Comparison of ENCODE assay signal across 1 cellular context in the genomic region with DNA sequence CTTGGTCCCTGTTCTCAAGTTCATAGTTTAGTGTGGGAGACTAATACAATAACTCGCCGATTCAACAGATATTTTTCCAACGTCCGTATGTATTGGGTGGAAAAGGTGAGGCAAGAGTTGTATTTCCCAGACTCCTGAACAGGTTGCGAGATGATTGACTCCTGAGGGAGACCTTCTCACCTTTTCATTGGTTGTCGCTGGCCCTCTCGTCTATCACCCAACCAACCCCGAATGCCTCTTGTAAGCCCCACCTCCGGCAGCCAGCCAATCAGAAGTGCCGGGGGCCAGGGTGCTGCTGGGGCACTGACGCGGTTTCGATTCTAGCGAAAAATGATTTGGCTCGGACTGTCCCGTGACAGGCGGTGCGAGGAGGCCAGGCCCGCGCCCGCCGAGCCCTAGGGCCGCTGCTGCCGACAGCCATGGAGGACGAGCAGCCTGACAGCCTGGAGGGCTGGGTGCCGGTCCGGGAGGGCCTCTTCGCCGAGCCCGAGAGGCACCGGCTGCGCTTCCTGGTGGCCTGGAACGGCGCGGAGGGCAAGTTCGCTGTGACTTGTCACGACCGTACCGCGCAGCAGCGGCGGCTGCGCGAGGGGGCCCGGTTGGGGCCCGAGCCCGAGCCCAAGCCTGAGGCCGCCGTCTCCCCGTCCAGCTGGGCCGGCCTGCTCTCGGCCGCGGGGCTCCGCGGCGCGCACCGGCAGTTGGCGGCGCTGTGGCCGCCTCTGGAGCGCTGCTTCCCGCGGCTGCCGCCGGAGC.
TF ChIP-seq lines count a peak whose summit lies in the region.

A gene with protein sequence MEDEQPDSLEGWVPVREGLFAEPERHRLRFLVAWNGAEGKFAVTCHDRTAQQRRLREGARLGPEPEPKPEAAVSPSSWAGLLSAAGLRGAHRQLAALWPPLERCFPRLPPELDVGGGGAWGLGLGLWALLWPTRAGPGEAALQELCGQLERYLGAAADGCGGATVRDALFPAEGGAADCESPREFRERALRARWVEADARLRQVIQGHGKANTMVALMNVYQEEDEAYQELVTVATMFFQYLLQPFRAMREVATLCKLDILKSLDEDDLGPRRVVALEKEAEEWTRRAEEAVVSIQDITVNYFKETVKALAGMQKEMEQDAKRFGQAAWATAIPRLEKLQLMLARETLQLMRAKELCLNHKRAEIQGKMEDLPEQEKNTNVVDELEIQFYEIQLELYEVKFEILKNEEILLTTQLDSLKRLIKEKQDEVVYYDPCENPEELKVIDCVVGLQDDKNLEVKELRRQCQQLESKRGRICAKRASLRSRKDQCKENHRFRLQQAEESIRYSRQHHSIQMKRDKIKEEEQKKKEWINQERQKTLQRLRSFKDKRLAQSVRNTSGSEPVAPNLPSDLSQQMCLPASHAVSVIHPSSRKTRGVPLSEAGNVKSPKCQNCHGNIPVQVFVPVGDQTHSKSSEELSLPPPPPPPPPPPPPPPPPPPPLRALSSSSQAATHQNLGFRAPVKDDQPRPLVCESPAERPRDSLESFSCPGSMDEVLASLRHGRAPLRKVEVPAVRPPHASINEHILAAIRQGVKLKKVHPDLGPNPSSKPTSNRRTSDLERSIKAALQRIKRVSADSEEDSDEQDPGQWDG (plus strand): TSS at position 321 of the 753 bp plus-strand sequence. CDS start 99 bp downstream, at position 420.

TF ChIP-seq in K562, 482 proteins besides CTCF, POLR2A, EP300 and RAD21 (continued from another document and continues in another):
- TF ChIP-seq, protein P1, sequence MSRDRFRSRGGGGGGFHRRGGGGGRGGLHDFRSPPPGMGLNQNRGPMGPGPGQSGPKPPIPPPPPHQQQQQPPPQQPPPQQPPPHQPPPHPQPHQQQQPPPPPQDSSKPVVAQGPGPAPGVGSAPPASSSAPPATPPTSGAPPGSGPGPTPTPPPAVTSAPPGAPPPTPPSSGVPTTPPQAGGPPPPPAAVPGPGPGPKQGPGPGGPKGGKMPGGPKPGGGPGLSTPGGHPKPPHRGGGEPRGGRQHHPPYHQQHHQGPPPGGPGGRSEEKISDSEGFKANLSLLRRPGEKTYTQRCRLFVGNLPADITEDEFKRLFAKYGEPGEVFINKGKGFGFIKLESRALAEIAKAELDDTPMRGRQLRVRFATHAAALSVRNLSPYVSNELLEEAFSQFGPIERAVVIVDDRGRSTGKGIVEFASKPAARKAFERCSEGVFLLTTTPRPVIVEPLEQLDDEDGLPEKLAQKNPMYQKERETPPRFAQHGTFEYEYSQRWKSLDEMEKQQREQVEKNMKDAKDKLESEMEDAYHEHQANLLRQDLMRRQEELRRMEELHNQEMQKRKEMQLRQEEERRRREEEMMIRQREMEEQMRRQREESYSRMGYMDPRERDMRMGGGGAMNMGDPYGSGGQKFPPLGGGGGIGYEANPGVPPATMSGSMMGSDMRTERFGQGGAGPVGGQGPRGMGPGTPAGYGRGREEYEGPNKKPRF (IDR thresholded peaks at IDR 0.05; ENCODE audit: low read depth, low read length) = no peak
- TF ChIP-seq, protein P2, sequence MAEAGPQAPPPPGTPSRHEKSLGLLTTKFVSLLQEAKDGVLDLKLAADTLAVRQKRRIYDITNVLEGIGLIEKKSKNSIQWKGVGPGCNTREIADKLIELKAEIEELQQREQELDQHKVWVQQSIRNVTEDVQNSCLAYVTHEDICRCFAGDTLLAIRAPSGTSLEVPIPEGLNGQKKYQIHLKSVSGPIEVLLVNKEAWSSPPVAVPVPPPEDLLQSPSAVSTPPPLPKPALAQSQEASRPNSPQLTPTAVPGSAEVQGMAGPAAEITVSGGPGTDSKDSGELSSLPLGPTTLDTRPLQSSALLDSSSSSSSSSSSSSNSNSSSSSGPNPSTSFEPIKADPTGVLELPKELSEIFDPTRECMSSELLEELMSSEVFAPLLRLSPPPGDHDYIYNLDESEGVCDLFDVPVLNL (CRISPR knock-in tag; IDR thresholded peaks at IDR 0.05; ENCODE audit: low read depth) = no peak
- TF ChIP-seq, protein P3, sequence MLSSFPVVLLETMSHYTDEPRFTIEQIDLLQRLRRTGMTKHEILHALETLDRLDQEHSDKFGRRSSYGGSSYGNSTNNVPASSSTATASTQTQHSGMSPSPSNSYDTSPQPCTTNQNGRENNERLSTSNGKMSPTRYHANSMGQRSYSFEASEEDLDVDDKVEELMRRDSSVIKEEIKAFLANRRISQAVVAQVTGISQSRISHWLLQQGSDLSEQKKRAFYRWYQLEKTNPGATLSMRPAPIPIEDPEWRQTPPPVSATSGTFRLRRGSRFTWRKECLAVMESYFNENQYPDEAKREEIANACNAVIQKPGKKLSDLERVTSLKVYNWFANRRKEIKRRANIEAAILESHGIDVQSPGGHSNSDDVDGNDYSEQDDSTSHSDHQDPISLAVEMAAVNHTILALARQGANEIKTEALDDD (IDR thresholded peaks at IDR 0.05) = no peak
- TF ChIP-seq HDGF (IDR thresholded peaks at IDR 0.05) (no peak), SREBF1 (IDR thresholded peaks at IDR 0.05; ENCODE audit: borderline replicate concordance, low read depth, low read length) (no peak), NFIC (IDR thresholded peaks at IDR 0.05) (peak; percentile 40; the same call in 1 of the 2 replicates), HOXB6 (CRISPR knock-in tag; IDR thresholded peaks at IDR 0.05; ENCODE audit: borderline replicate concordance) (no peak), TOE1 (IDR thresholded peaks at IDR 0.05; ENCODE audit: borderline replicate concordance) (peak; percentile 78; the same call in 1 of the 2 replicates), TOE1 (CRISPR knock-in tag; IDR thresholded peaks at IDR 0.05; ENCODE audit: borderline replicate concordance, low read depth) (no peak), CXXC5 (CRISPR knock-in tag; IDR thresholded peaks at IDR 0.05) (peak; percentile 70), TRIM28 (IDR thresholded peaks at IDR 0.05) (no peak), GABPB1 (CRISPR knock-in tag; IDR thresholded peaks at IDR 0.05) (peak; percentile 52; the same call in 1 of the 2 replicates), RBM34 (IDR thresholded peaks at IDR 0.05; ENCODE audit: borderline replicate concordance, insufficient read depth, low read length) (no peak), ZNF124 (CRISPR knock-in tag; IDR thresholded peaks at IDR 0.05) (no peak), ELF1 (tag; IDR thresholded peaks at IDR 0.05) (no peak), ESRRB (CRISPR knock-in tag; IDR thresholded peaks at IDR 0.05; ENCODE audit: borderline replicate concordance) (no peak), BDP1 (IDR thresholded peaks at IDR 0.05; ENCODE audit: insufficient read depth, insufficient read length) (no peak), CSDE1 (IDR thresholded peaks at IDR 0.05) (no peak), PTRF (tag; IDR thresholded peaks at IDR 0.05) (no peak), LEF1 (IDR thresholded peaks at IDR 0.05) (no peak), SREBF2 (CRISPR knock-in tag; IDR thresholded peaks at IDR 0.05) (no peak), ZNF184 (CRISPR knock-in tag; IDR thresholded peaks at IDR 0.05) (no peak), ATF7 (IDR thresholded peaks at IDR 0.05) (peak; percentile 83; the same call in 1 of the 2 replicates), SMAD1 (IDR thresholded peaks at IDR 0.05; ENCODE audit: low read depth, low read length, partially characterized antibody) (peak; percentile 43), RHOXF2B (CRISPR knock-in tag; conservative IDR thresholded peaks at IDR 0.05) (no peak), ZNF431 (CRISPR knock-in tag; IDR thresholded peaks at IDR 0.05) (no peak; the same call in 1 of the 2 replicates), RBM39 (optimal IDR thresholded peaks at IDR 0.05; ENCODE audit: low read depth, low read length) (no peak), ZNF77 (CRISPR knock-in tag; IDR thresholded peaks at IDR 0.05) (no peak), ZFX (CRISPR knock-in tag; IDR thresholded peaks at IDR 0.05) (peak; percentile 98), ZNF121 (CRISPR knock-in tag; conservative IDR thresholded peaks at IDR 0.05) (no peak), HMG20B (CRISPR knock-in tag; IDR thresholded peaks at IDR 0.05) (no peak), ZNF76 (CRISPR knock-in tag; IDR thresholded peaks at IDR 0.05; ENCODE audit: borderline replicate concordance) (peak; percentile 37; the same call in 1 of the 2 replicates), TSC22D4 (tag; IDR thresholded peaks at IDR 0.05) (no peak)
- TF ChIP-seq, protein P4, sequence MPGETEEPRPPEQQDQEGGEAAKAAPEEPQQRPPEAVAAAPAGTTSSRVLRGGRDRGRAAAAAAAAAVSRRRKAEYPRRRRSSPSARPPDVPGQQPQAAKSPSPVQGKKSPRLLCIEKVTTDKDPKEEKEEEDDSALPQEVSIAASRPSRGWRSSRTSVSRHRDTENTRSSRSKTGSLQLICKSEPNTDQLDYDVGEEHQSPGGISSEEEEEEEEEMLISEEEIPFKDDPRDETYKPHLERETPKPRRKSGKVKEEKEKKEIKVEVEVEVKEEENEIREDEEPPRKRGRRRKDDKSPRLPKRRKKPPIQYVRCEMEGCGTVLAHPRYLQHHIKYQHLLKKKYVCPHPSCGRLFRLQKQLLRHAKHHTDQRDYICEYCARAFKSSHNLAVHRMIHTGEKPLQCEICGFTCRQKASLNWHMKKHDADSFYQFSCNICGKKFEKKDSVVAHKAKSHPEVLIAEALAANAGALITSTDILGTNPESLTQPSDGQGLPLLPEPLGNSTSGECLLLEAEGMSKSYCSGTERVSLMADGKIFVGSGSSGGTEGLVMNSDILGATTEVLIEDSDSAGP (CRISPR knock-in tag; IDR thresholded peaks at IDR 0.05) = no peak
- TF ChIP-seq, protein P5, sequence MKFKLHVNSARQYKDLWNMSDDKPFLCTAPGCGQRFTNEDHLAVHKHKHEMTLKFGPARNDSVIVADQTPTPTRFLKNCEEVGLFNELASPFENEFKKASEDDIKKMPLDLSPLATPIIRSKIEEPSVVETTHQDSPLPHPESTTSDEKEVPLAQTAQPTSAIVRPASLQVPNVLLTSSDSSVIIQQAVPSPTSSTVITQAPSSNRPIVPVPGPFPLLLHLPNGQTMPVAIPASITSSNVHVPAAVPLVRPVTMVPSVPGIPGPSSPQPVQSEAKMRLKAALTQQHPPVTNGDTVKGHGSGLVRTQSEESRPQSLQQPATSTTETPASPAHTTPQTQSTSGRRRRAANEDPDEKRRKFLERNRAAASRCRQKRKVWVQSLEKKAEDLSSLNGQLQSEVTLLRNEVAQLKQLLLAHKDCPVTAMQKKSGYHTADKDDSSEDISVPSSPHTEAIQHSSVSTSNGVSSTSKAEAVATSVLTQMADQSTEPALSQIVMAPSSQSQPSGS (CRISPR knock-in tag; IDR thresholded peaks at IDR 0.05) = no peak
- TF ChIP-seq, protein P6, sequence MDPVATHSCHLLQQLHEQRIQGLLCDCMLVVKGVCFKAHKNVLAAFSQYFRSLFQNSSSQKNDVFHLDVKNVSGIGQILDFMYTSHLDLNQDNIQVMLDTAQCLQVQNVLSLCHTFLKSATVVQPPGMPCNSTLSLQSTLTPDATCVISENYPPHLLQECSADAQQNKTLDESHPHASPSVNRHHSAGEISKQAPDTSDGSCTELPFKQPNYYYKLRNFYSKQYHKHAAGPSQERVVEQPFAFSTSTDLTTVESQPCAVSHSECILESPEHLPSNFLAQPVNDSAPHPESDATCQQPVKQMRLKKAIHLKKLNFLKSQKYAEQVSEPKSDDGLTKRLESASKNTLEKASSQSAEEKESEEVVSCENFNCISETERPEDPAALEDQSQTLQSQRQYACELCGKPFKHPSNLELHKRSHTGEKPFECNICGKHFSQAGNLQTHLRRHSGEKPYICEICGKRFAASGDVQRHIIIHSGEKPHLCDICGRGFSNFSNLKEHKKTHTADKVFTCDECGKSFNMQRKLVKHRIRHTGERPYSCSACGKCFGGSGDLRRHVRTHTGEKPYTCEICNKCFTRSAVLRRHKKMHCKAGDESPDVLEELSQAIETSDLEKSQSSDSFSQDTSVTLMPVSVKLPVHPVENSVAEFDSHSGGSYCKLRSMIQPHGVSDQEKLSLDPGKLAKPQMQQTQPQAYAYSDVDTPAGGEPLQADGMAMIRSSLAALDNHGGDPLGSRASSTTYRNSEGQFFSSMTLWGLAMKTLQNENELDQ (CRISPR knock-in tag; IDR thresholded peaks at IDR 0.05; ENCODE audit: borderline replicate concordance) = no peak
- TF ChIP-seq, protein P7, sequence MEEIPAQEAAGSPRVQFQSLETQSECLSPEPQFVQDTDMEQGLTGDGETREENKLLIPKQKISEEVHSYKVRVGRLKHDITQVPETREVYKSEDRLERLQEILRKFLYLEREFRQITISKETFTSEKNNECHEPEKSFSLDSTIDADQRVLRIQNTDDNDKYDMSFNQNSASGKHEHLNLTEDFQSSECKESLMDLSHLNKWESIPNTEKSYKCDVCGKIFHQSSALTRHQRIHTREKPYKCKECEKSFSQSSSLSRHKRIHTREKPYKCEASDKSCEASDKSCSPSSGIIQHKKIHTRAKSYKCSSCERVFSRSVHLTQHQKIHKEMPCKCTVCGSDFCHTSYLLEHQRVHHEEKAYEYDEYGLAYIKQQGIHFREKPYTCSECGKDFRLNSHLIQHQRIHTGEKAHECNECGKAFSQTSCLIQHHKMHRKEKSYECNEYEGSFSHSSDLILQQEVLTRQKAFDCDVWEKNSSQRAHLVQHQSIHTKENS (CRISPR knock-in tag; IDR thresholded peaks at IDR 0.05) = no peak
- TF ChIP-seq, protein P8, sequence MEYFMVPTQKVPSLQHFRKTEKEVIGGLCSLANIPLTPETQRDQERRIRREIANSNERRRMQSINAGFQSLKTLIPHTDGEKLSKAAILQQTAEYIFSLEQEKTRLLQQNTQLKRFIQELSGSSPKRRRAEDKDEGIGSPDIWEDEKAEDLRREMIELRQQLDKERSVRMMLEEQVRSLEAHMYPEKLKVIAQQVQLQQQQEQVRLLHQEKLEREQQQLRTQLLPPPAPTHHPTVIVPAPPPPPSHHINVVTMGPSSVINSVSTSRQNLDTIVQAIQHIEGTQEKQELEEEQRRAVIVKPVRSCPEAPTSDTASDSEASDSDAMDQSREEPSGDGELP (CRISPR knock-in tag; IDR thresholded peaks at IDR 0.05; ENCODE audit: borderline replicate concordance) = peak; percentile 76
- TF ChIP-seq, protein P9, sequence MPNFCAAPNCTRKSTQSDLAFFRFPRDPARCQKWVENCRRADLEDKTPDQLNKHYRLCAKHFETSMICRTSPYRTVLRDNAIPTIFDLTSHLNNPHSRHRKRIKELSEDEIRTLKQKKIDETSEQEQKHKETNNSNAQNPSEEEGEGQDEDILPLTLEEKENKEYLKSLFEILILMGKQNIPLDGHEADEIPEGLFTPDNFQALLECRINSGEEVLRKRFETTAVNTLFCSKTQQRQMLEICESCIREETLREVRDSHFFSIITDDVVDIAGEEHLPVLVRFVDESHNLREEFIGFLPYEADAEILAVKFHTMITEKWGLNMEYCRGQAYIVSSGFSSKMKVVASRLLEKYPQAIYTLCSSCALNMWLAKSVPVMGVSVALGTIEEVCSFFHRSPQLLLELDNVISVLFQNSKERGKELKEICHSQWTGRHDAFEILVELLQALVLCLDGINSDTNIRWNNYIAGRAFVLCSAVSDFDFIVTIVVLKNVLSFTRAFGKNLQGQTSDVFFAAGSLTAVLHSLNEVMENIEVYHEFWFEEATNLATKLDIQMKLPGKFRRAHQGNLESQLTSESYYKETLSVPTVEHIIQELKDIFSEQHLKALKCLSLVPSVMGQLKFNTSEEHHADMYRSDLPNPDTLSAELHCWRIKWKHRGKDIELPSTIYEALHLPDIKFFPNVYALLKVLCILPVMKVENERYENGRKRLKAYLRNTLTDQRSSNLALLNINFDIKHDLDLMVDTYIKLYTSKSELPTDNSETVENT (CRISPR knock-in tag; IDR thresholded peaks at IDR 0.05) = peak; percentile 63; the same call in 1 of the 2 replicates
- TF ChIP-seq, protein P10, sequence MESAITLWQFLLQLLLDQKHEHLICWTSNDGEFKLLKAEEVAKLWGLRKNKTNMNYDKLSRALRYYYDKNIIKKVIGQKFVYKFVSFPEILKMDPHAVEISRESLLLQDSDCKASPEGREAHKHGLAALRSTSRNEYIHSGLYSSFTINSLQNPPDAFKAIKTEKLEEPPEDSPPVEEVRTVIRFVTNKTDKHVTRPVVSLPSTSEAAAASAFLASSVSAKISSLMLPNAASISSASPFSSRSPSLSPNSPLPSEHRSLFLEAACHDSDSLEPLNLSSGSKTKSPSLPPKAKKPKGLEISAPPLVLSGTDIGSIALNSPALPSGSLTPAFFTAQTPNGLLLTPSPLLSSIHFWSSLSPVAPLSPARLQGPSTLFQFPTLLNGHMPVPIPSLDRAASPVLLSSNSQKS (CRISPR knock-in tag; IDR thresholded peaks at IDR 0.05) = no peak
